16 cellular contexts compared by ENCODE assay signal in the genomic region with DNA sequence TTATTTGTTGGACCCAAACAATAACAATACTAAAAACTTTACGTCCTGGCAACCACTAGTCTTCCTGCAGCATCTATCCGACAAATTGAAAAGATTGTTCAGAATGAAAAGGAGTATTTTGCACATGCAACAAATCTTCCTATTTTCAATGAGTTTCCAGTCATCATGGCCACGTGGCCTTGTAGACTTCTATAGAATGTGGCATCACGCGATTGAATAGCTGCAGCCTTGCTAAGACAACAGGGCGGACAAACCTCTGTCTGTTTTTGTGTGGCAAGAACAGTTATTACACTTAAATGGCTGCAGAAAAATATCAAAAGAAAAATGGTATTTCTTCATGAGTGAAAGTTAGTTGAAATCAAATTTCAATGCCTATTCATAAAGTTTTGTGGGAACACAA.
A peak's percentile ranks its signal among the peaks of the same experiment; 100 is the strongest.
DNase-seq lines count a peak whose midpoint lies in the region; ATAC-seq and TF ChIP-seq lines count a peak whose summit lies in the region.
"Had no signal": no experiment of that assay in that cellular context is flagged by ENCODE, and none has a peak within 500 bp of the region (broad histone marks: within the 10 kb centered on the region; RNA-seq: fewer than 3 reads in every experiment).

No MANE protein-coding gene starts in this region.

- H3K4me1 ChIP-seq in left ventricle myocardium inferior (peaks cover 7% of the 10 kb centered on the region), lower lobe of right lung (no peaks in the 10 kb centered on the region), urinary bladder (ENCODE audit: insufficient read depth) (no peaks in the 10 kb centered on the region)

- H3K36me3 ChIP-seq in left ventricle myocardium inferior (no peaks in the 10 kb centered on the region), lower lobe of right lung (no peaks in the 10 kb centered on the region), urinary bladder (ENCODE audit: insufficient read depth) (no peaks in the 10 kb centered on the region)

- 64% methylated on average over 6 of the region's 6 CpGs for WGBS in urinary bladder

- peak overlapping the region; percentile 45 for H3K4me3 ChIP-seq in left ventricle myocardium inferior
- H3K4me3 ChIP-seq in dorsolateral prefrontal cortex, result peak overlapping the region in 47 of 59 donors; percentile 5 to 55 (median 33)
- peak overlapping the region; percentile 32 for H3K4me3 ChIP-seq in lower lobe of right lung
- H3K4me3 ChIP-seq in urinary bladder (ENCODE audit: low read depth, low read length), result peak overlapping the region; percentile 20
- H3K4me3 ChIP-seq: PC-9 had no signal

- DNase-seq in left ventricle myocardium inferior (no peak), left ventricle myocardium superior (no peak), dorsolateral prefrontal cortex (no peak), lower lobe of right lung (no peak), amniotic stem cell (lab: John Stamatoyannopoulos, UW) (no peak)
- DNase-seq: Calu3; CD4-positive, alpha-beta T cell; DMS79 treated with DMSO at 0.1 percent for 48 hours; HFFc6; NCI-H1436 treated with DMSO at 0.1 percent for 48 hours; NCI-H2081; NCI-H69; PC-9 had no signal

- no peaks in the 10 kb centered on the region for H3K27me3 ChIP-seq in left ventricle myocardium inferior (ENCODE audit: low read depth)
- H3K27me3 ChIP-seq in dorsolateral prefrontal cortex, result peaks cover 0 to 16% (median 0%) of the 10 kb centered on the region in 45 donors
- H3K27me3 ChIP-seq in lower lobe of right lung (ENCODE audit: low read depth), result no peaks in the 10 kb centered on the region

- H3K27ac ChIP-seq in left ventricle myocardium inferior (replicated peaks), result no peak overlapping the region
- H3K27ac ChIP-seq in dorsolateral prefrontal cortex, result no peak overlapping the region
- H3K27ac ChIP-seq in lower lobe of right lung, result no peak overlapping the region
- no peak overlapping the region for H3K27ac ChIP-seq in urinary bladder (ENCODE audit: low read depth)
- H3K27ac ChIP-seq: PC-9 had no signal

- intact Hi-C loops in left ventricle myocardium inferior (cut with micrococcal nuclease), result no loop called here
- intact Hi-C loops in left ventricle myocardium superior (cut with micrococcal nuclease), result no loop called here
- intact Hi-C loops in dorsolateral prefrontal cortex (cut with DNase I), result no loop called here
- intact Hi-C loops in lower lobe of right lung (cut with DNase I), result no loop called here

- TF ChIP-seq CTCF in left ventricle myocardium inferior (IDR thresholded peaks at IDR 0.05; ENCODE audit: borderline replicate concordance), result no peak
- peak in 1 of 56 donors; percentile 12 for TF ChIP-seq CTCF in dorsolateral prefrontal cortex (IDR thresholded peaks at IDR 0.05 in 54 of 56, conservative IDR thresholded peaks at IDR 0.05 in 2 of 56; ENCODE audit: low read depth in 1 of 56, partially characterized antibody in 56 of 56)
- no peak for TF ChIP-seq CTCF in lower lobe of right lung (IDR thresholded peaks at IDR 0.05)

- no peak for ATAC-seq in left ventricle myocardium superior
- no peak for ATAC-seq in lower lobe of right lung
- ATAC-seq in GM18520 (IDR thresholded peaks at IDR 0.05; ENCODE audit: unreplicated experiment), result no peak
- no peak for ATAC-seq in GM19395 (IDR thresholded peaks at IDR 0.05; ENCODE audit: unreplicated experiment)

- H3K9me3 ChIP-seq in left ventricle myocardium inferior (replicated peaks) (no peaks in the 10 kb centered on the region), lower lobe of right lung (no peaks in the 10 kb centered on the region)
